In genomic region chr7:7902845-7903244, GRCh38 we compare ENCODE assay signal across 20 cellular contexts.
"Had no signal": no experiment of that assay in that cellular context is flagged by ENCODE, and none has a peak within 500 bp of the region (broad histone marks: within the 10 kb centered on the region; RNA-seq: fewer than 3 reads in every experiment).

No MANE protein-coding gene starts in this region.

- H3K27me3 Mint-ChIP-seq: activated T-cell treated with anti-CD3 and anti-CD28 coated beads, Interleukin-2, amount 50 U/mL, for 24 hours; naive thymus-derived CD8-positive, alpha-beta T cell; progenitor cell of endocrine pancreas had no signal

- H3K27ac Mint-ChIP-seq: activated T-cell treated with anti-CD3 and anti-CD28 coated beads, Interleukin-2, amount 50 U/mL, for 24 hours; progenitor cell of endocrine pancreas had no signal

- H3K4me1 ChIP-seq: colonic mucosa, esophagus muscularis mucosa, left lung, right lobe of liver, stomach, testis, upper lobe of left lung had no signal

- H3K9me3 ChIP-seq: colonic mucosa, esophagus muscularis mucosa, left lung, right lobe of liver, stomach, testis, upper lobe of left lung had no signal

- H3K27me3 ChIP-seq: colonic mucosa, esophagus muscularis mucosa, left lung, right lobe of liver, stomach, testis, upper lobe of left lung had no signal

- FAIRE-seq: kidney had no signal

- H3K36me3 ChIP-seq: cardiac muscle cell, colonic mucosa, esophagus muscularis mucosa, left lung, right lobe of liver, stomach, upper lobe of left lung had no signal

- H3K4me2 ChIP-seq: smooth muscle cell had no signal

- H3K4me3 ChIP-seq: cardiac muscle cell, colonic mucosa, esophagus muscularis mucosa, left lung, right lobe of liver, smooth muscle cell, stomach, testis, upper lobe of left lung had no signal

- H3K4me3 Mint-ChIP-seq: activated T-cell treated with anti-CD3 and anti-CD28 coated beads, Interleukin-2, amount 50 U/mL, for 24 hours; naive thymus-derived CD8-positive, alpha-beta T cell had no signal

- DNase-seq: activated CD4-positive, alpha-beta T cell treated with anti-CD3 and anti-CD28 coated beads for 1 hour; activated CD4-positive, alpha-beta T cell treated with anti-CD3 and anti-CD28 coated beads, Interleukin-2, amount 50 U/mL, for 4 hours; activated effector memory CD4-positive, alpha-beta T cell treated with Interleukin-2 at 50 U/mL for 16 hours; activated naive CD4-positive, alpha-beta T cell treated with anti-CD3 and anti-CD28 coated beads, Interleukin-2, amount 50 U/mL, for 16 hours; activated T-cell treated with anti-CD3 and anti-CD28 coated beads, Interleukin-2, amount 50 U/mL, for 24 hours; colonic mucosa; kidney; left lung; mesenchymal stem cell; naive thymus-derived CD8-positive, alpha-beta T cell; nucleus accumbens; right lobe of liver; stomach; SW 1271; testis; upper lobe of left lung had no signal

- H3K27ac ChIP-seq: cardiac muscle cell, colonic mucosa, esophagus muscularis mucosa, left lung, right lobe of liver, stomach, testis, upper lobe of left lung had no signal

- ATAC-seq: left lung; naive thymus-derived CD8-positive, alpha-beta T cell; right lobe of liver had no signal
